Comparison of ENCODE assay signal across 13 cellular contexts in the genomic region with DNA sequence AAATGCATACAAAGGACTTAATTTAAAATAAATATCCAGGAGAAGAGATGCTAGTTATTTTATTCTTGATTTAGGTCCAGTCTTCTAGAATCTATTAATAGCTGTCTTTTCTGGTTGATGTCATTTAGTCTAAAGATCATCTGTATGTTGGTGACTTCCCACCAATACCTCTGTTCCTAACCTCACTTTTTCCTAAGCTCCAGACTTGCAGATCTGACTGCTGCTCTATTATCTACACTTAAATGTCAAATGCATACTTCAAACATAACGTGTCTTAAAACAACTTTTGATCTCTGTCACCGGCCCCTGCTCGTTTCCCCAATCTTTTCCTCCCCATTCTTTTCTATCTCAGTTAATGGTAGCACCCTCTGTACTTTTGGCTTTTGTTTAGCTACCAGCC.
"Had no signal": no experiment of that assay in that cellular context is flagged by ENCODE, and none has a peak within 500 bp of the region (broad histone marks: within the 10 kb centered on the region; RNA-seq: fewer than 3 reads in every experiment).

No MANE protein-coding gene starts in this region.

- H3K27me3 ChIP-seq: esophagus squamous epithelium, pancreas, transverse colon had no signal

- H3K4me3 ChIP-seq: esophagus squamous epithelium, pancreas, transverse colon had no signal

- ATAC-seq: activated T-helper 17 cell treated with anti-CD3 and anti-CD28 coated beads, Interleukin-2, amount 50 U/mL, for 72 hours; naive thymus-derived CD8-positive, alpha-beta T cell; stimulated activated effector memory CD8-positive, alpha-beta T cell treated with anti-CD3 and anti-CD28 coated beads, Interleukin-12 subunit alpha, Interleukin-12 subunit beta, amount 100 ng/mL, for 72 hours had no signal

- H3K9me3 ChIP-seq: esophagus squamous epithelium, pancreas, transverse colon had no signal

- H3K36me3 ChIP-seq: esophagus squamous epithelium, pancreas, transverse colon, WERI-Rb-1 had no signal

- H3K27ac ChIP-seq: esophagus squamous epithelium, WERI-Rb-1 had no signal

- DNase-seq: activated CD4-positive, alpha-beta T cell treated with anti-CD3 and anti-CD28 coated beads, Interleukin-2, amount 10 ng/mL, durations not matched to agents 7 days and 5 days; activated naive CD4-positive, alpha-beta T cell treated with anti-CD3 and anti-CD28 coated beads, Interleukin-2, amount 50 U/mL, for 16 hours; amniotic stem cell; cortex of kidney; effector CD8-positive, alpha-beta T cell; esophagus squamous epithelium; foreskin fibroblast; naive thymus-derived CD8-positive, alpha-beta T cell; pancreas; transverse colon; WERI-Rb-1 had no signal
